Comparison of ENCODE assay signal across 9 cellular contexts in the genomic region with DNA sequence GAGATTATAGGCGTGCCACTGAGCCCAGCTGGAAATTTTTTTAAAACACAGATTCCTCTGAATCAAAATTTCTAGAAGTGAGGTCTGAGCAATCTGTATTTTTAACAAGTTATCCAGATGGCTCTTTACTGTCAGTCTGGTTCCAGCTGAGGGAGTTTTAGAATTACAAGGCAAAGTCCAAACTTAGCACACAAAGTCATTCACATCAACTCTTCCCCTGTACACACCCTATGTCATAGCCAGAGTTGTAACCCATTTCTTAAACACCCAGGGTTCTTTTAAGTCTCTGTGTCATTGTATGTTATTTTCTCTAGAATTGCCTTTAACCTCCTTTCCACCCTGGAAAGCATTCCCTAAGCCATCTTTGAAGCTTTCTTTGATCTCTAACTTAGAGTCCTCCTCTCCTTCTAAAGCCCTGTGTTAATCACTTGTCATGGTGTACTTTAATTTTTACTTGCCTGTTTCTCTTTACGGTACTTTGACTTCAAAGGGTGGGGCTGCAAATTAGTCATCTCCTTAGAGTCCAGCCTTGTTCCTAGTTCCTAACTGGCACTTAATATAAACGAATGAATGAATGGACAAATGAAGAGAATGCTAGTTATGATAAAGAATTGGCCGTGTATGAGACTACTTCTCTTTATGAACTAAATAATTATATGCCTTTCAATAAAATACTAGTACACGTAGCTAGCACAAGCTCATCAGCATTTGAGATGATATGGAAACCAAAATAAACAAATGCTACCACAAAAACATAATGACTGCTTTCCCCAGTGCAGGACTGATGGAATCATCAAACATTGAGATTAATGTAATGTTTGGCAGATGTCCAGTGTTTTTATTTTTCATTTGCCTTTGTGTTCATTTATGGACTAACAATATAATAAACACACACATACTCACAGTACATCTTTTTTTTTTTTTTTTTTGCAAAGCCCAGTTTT. TPM values are rescaled to one million over a fixed set of nuclear protein-coding genes. Genes with fewer than 3 reads are reported as not detected.
DNase-seq lines count a peak whose midpoint lies in the region; ATAC-seq, FAIRE-seq and TF ChIP-seq lines count a peak whose summit lies in the region.
"Had no signal": no experiment of that assay in that cellular context is flagged by ENCODE, and none has a peak within 500 bp of the region (broad histone marks: within the 10 kb centered on the region; RNA-seq: fewer than 3 reads in every experiment).

No MANE protein-coding gene starts in this region.

- H3K4me1 ChIP-seq in mucosa of stomach (ENCODE audit: control insufficient read depth, insufficient read depth, low read length) = peaks cover 21% of the 10 kb centered on the region

- H3K9ac ChIP-seq in mucosa of stomach (ENCODE audit: low read length) = peak overlapping the region; percentile 36

- peak; percentile 47 for DNase-seq in Daoy (ENCODE audit: low read depth)
- peak; percentile 0 for DNase-seq in NCI-H1092 (lab: John Stamatoyannopoulos, UW)
- peak; percentile 80 for DNase-seq in bronchial epithelial cell (ENCODE audit: low read depth)
- no peak for DNase-seq in D721Med (ENCODE audit: insufficient read length, low spot score)
- DNase-seq in NCI-H1436 (lab: John Stamatoyannopoulos, UW) = no peak
- DNase-seq in nucleus accumbens (lab: John Stamatoyannopoulos, UW) = no peak

- TF ChIP-seq CTCF in bronchial epithelial cell (IDR thresholded peaks at IDR 0.05; ENCODE audit: insufficient read depth, low read length, severe bottlenecking) (no peak), D721Med (IDR thresholded peaks at IDR 0.05; ENCODE audit: insufficient read depth, missing control alignments) (no peak)

- FAIRE-seq in bronchial epithelial cell (lab: Jason Lieb, UNC) = no peak
- FAIRE-seq in D721Med (lab: Jason Lieb, UNC) = no peak

- H3K36me3 ChIP-seq in bronchial epithelial cell (ENCODE audit: control insufficient read depth, insufficient read depth, low read length) (no peaks in the 10 kb centered on the region), mucosa of stomach (ENCODE audit: control insufficient read depth, insufficient read depth, low read length) (no peaks in the 10 kb centered on the region)

- no peaks in the 10 kb centered on the region for H3K27me3 ChIP-seq in bronchial epithelial cell (ENCODE audit: control insufficient read depth, insufficient read depth, low read length)
- no peaks in the 10 kb centered on the region for H3K27me3 ChIP-seq in mucosa of stomach (ENCODE audit: control insufficient read depth, insufficient read depth, low read length)

- H3K9me3 ChIP-seq in mucosa of stomach (ENCODE audit: control insufficient read depth, low read length) = no peaks in the 10 kb centered on the region

- H3K4me3 ChIP-seq in bronchial epithelial cell (ENCODE audit: low read depth, low read length) = no peak overlapping the region
- no peak overlapping the region for H3K4me3 ChIP-seq in mucosa of stomach (ENCODE audit: low read length)
- H3K4me3 ChIP-seq: SK-N-MC had no signal

- ATAC-seq in HG02840 (IDR thresholded peaks at IDR 0.05; ENCODE audit: low FRiP score, unreplicated experiment) = no peak

RNA-seq across cellular contexts. Expression of a gene that starts 12.0 kb away (rescaled TPM):
- total RNA-seq in Daoy (2014; rRNA removed; shearing (Covaris generic)) = 409 and 433 TPM in 2 replicates
- total RNA-seq in bronchial epithelial cell = 214 and 222 TPM in 2 replicates

Comparison
In these comparisons a context has a peak if more than half of its experiments do, and no peak if none do; other contexts are left out.
1. DNase-seq: peak in Daoy (single experiment), NCI-H1092 (single experiment) and bronchial epithelial cell (single experiment); none in D721Med (single experiment), NCI-H1436 (single experiment) and nucleus accumbens (0 of 56).